ENCODE assay signal across 33 cellular contexts in genomic region chr9:74589576-74589975, GRCh38.
DNase-seq lines count a peak whose midpoint lies in the region; ATAC-seq, FAIRE-seq and TF ChIP-seq lines count a peak whose summit lies in the region.
"Had no signal": no experiment of that assay in that cellular context is flagged by ENCODE, and none has a peak within 500 bp of the region (broad histone marks: within the 10 kb centered on the region; RNA-seq: fewer than 3 reads in every experiment).

No MANE protein-coding gene starts in this region.

- no peak overlapping the region for H3K9ac ChIP-seq in GM12878 (ENCODE audit: control insufficient read depth, insufficient read depth, low read length)

- intact Hi-C loops in GM12878 (cut with micrococcal nuclease; ENCODE audit: unreplicated experiment) = no loop called here

- TF ChIP-seq RAD21 in GM12878 (IDR thresholded peaks at IDR 0.05; ENCODE audit: insufficient read depth, low read depth, low read length) = no peak

- SMC1A ChIA-PET in GM12878 (lab: Charles Lee; ENCODE audit: uncharacterized antibody, unreplicated experiment) = no interaction called here

- H3K9me3 ChIP-seq in GM12878 (replicated peaks; ENCODE audit: control insufficient read depth, insufficient read depth, low read length) = no peaks in the 10 kb centered on the region
- H3K9me3 ChIP-seq: lower lobe of right lung, suprapubic skin, vagina had no signal

- no peak overlapping the region for H3K4me3 ChIP-seq in GM12878
- H3K4me3 ChIP-seq: hepatocyte, lower lobe of right lung, suprapubic skin, vagina had no signal

- RAD21 ChIA-PET in GM12878 (lab: Charles Lee; ENCODE audit: unreplicated experiment) = no interaction called here

- H3K79me2 ChIP-seq in GM12878 (ENCODE audit: control insufficient read depth, insufficient read depth, low read length) = no peaks in the 10 kb centered on the region
- H3K79me2 ChIP-seq: hepatocyte had no signal

- no peak overlapping the region for H3K4me2 ChIP-seq in GM12878 (ENCODE audit: control insufficient read depth, insufficient read depth)
- H3K4me2 ChIP-seq: hepatocyte had no signal

- no peak overlapping the region for H2AFZ ChIP-seq in GM12878 (ENCODE audit: control insufficient read depth, low read depth, low read length)
- H2AFZ ChIP-seq: hepatocyte had no signal

- WGBS in GM12878 (ENCODE audit: insufficient coverage, insufficient replicate concordance, low lambda C conversion rate, missing lambda C conversion rate) = 10% methylated on average over 5 of the region's 5 CpGs

- in situ Hi-C loops in GM12878 (cut with MboI) = no loop called here

- no peaks in the 10 kb centered on the region for H3K4me1 ChIP-seq in GM12878 (ENCODE audit: control insufficient read depth, insufficient read depth, low read length)
- H3K4me1 ChIP-seq: lower lobe of right lung, suprapubic skin, vagina had no signal

- H4K20me1 ChIP-seq in GM12878 (ENCODE audit: control insufficient read depth, insufficient read depth) = no peaks in the 10 kb centered on the region

- no peak for TF ChIP-seq POLR2A in GM12878 (IDR thresholded peaks at IDR 0.05; ENCODE audit: low read depth, low read length)

- no peaks in the 10 kb centered on the region for H3K27me3 ChIP-seq in GM12878 (replicated peaks in 1 of 2; ENCODE audit: control insufficient read depth in 2 of 2, insufficient read depth in 2 of 2, low read length in 1 of 2)
- H3K27me3 ChIP-seq: hepatocyte, suprapubic skin, vagina had no signal

- TF ChIP-seq CTCF in GM12878 (IDR thresholded peaks at IDR 0.05 in 2 of 3, conservative IDR thresholded peaks at IDR 0.05 in 1 of 3; ENCODE audit: control insufficient read depth in 2 of 3, extremely low read depth in 1 of 3, insufficient read depth in 1 of 3, low read depth in 3 of 3, low read length in 3 of 3) = no peak

- DNase-seq in GM12878 (ENCODE audit: low read depth, low spot score) (no peak), NCI-H446 treated with DMSO at 0.1 percent for 48 hours (lab: John Stamatoyannopoulos, UW) (no peak), NCI-H1092 (lab: John Stamatoyannopoulos, UW) (no peak), caudate nucleus (lab: John Stamatoyannopoulos, UW) (no peak), nucleus accumbens (lab: John Stamatoyannopoulos, UW) (no peak)
- DNase-seq: ACHN; activated CD4-positive, alpha-beta T cell treated with anti-CD3 and anti-CD28 coated beads for 4 hours; cerebellar nuclear complex; DMS 273 treated with DMSO at 0.1 percent for 48 hours; effector CD4-positive, alpha-beta T cell; erythroblast; foreskin melanocyte; GDM1; H7; lower lobe of right lung; MM.1S; NCI-H146; NCI-H2171; NCI-H69; PC-3; right cardiac atrium; SIG-M5; stimulated activated CD8-positive, alpha-beta memory T cell treated with anti-CD3 and anti-CD28 coated beads, Interleukin-4, amount 100 ng/mL, for 48 hours; T-cell had no signal

- CTCF ChIA-PET in GM12878 (lab: Yijun Ruan, JAX) = no interaction called here

- FAIRE-seq in GM12878 (lab: Jason Lieb, UNC) = no peak
- FAIRE-seq: astrocyte, islet of Langerhans had no signal

- ATAC-seq in GM18502 (IDR thresholded peaks at IDR 0.05; ENCODE audit: poor library complexity, unreplicated experiment) (peak; percentile 65), GM19463 (IDR thresholded peaks at IDR 0.05; ENCODE audit: unreplicated experiment) (peak; percentile 82), HG02884 (IDR thresholded peaks at IDR 0.05; ENCODE audit: unreplicated experiment) (peak; percentile 81), GM12878 (peak; percentile 41; the same call in 2 of the 3 replicates)
- ATAC-seq: activated naive CD4-positive, alpha-beta T cell treated with anti-CD3 and anti-CD28 coated beads, Interleukin-2, amount 50 U/mL, for 72 hours; lower lobe of right lung; PC-3; right cardiac atrium; T-cell had no signal

- no peaks in the 10 kb centered on the region for H3K36me3 ChIP-seq in GM12878 (ENCODE audit: control insufficient read depth in 2 of 2, insufficient read depth in 2 of 2, low read length in 1 of 2)
- H3K36me3 ChIP-seq: lower lobe of right lung, suprapubic skin, vagina had no signal

- H3K27ac ChIP-seq in GM12878 (ENCODE audit: control insufficient read depth, insufficient read depth) (no peak overlapping the region), caudate nucleus (ENCODE audit: low read depth, low read length) (no peak overlapping the region)
- H3K27ac ChIP-seq: hepatocyte, lower lobe of right lung, suprapubic skin, vagina had no signal

- BruUV-seq in GM12878 (replicated peaks; lab: Mats Ljungman, UMichigan) = no TSS peak

- POLR2A ChIA-PET in GM12878 (lab: Charles Lee) = no interaction called here

- no peak for TF ChIP-seq EP300 in GM12878 (IDR thresholded peaks at IDR 0.05; ENCODE audit: borderline replicate concordance in 1 of 2, control insufficient read depth in 1 of 2, low read depth in 2 of 2, low read length in 2 of 2)

TF ChIP-seq in GM12878, 131 proteins besides CTCF, POLR2A, EP300 and RAD21:
- TF ChIP-seq RUNX3 (IDR thresholded peaks at IDR 0.05; ENCODE audit: low read length) = peak; percentile 47
- no peak for TF ChIP-seq TARDBP (IDR thresholded peaks at IDR 0.05; ENCODE audit: borderline replicate concordance)
- no peak for TF ChIP-seq RB1 (IDR thresholded peaks at IDR 0.05; ENCODE audit: borderline replicate concordance)
- no peak for TF ChIP-seq TBL1XR1 (IDR thresholded peaks at IDR 0.05; ENCODE audit: low read depth, low read length)
TF ChIP-seq in GM12878: peak in this region for 1.
